20 cellular contexts compared by ENCODE assay signal in genomic region chr22:39643311-39644083, GRCh38.
"Had no signal": no experiment of that assay in that cellular context is flagged by ENCODE, and none has a peak within 500 bp of the region (broad histone marks: within the 10 kb centered on the region; RNA-seq: fewer than 3 reads in every experiment).

No MANE protein-coding gene starts in this region.

- H3K4me3 Mint-ChIP-seq: activated CD4-positive, alpha-beta T cell treated with anti-CD3 and anti-CD28 coated beads, Interleukin-2, amount 10 ng/mL, durations not matched to agents 7 days and 5 days; activated naive CD8-positive, alpha-beta T cell treated with anti-CD3 and anti-CD28 coated beads, Interleukin-2, amount 10 ng/mL, durations not matched to agents 7 days and 5 days; activated T-helper 1 cell treated with anti-CD3 and anti-CD28 coated beads, Interleukin-12 subunit alpha, Interleukin-12 subunit beta, Interleukin-2, Interleukin-4 antibody, amounts not matched to agents 30 ng/mL and 10 ng/mL and 1 ng/mL, durations not matched to agents 14 hours and 24 hours and 36 hours; immature natural killer cell; mesothelial cell of epicardium; T-helper 2 cell treated with Interferon-gamma antibody and Interleukin-4, amounts not matched to agents 5 μg/mL and 100 μg/mL, for 36 hours had no signal

- H3K36me3 ChIP-seq: ascending aorta, esophagus squamous epithelium, heart left ventricle, right lobe of liver, stomach, thoracic aorta had no signal

- H3K4me3 ChIP-seq: ascending aorta, coronary artery, esophagus squamous epithelium, heart left ventricle, lung, right lobe of liver, stomach, thoracic aorta had no signal

- H3K27ac Mint-ChIP-seq: activated CD4-positive, alpha-beta T cell treated with anti-CD3 and anti-CD28 coated beads, Interleukin-2, amount 10 ng/mL, durations not matched to agents 7 days and 5 days; activated naive CD8-positive, alpha-beta T cell treated with anti-CD3 and anti-CD28 coated beads, Interleukin-2, amount 10 ng/mL, durations not matched to agents 7 days and 5 days; activated T-helper 1 cell treated with anti-CD3 and anti-CD28 coated beads, Interleukin-12 subunit alpha, Interleukin-12 subunit beta, Interleukin-2, Interleukin-4 antibody, amounts not matched to agents 30 ng/mL and 10 ng/mL and 1 ng/mL, durations not matched to agents 14 hours and 24 hours and 36 hours; immature natural killer cell; mesothelial cell of epicardium; T-helper 2 cell treated with Interferon-gamma antibody and Interleukin-4, amounts not matched to agents 5 μg/mL and 100 μg/mL, for 36 hours had no signal

- H3K4me1 Mint-ChIP-seq: activated CD4-positive, alpha-beta T cell treated with anti-CD3 and anti-CD28 coated beads, Interleukin-2, amount 10 ng/mL, durations not matched to agents 7 days and 5 days; activated naive CD8-positive, alpha-beta T cell treated with anti-CD3 and anti-CD28 coated beads, Interleukin-2, amount 10 ng/mL, durations not matched to agents 7 days and 5 days; immature natural killer cell; mesothelial cell of epicardium had no signal

- H3K9me3 Mint-ChIP-seq: activated CD4-positive, alpha-beta T cell treated with anti-CD3 and anti-CD28 coated beads, Interleukin-2, amount 10 ng/mL, durations not matched to agents 7 days and 5 days; activated T-helper 1 cell treated with anti-CD3 and anti-CD28 coated beads, Interleukin-12 subunit alpha, Interleukin-12 subunit beta, Interleukin-2, Interleukin-4 antibody, amounts not matched to agents 30 ng/mL and 10 ng/mL and 1 ng/mL, durations not matched to agents 14 hours and 24 hours and 36 hours; immature natural killer cell; T-helper 2 cell treated with Interferon-gamma antibody and Interleukin-4, amounts not matched to agents 5 μg/mL and 100 μg/mL, for 36 hours had no signal

- DNase-seq: activated CD4-positive, alpha-beta T cell treated with anti-CD3 and anti-CD28 coated beads, Interleukin-2, amount 10 ng/mL, durations not matched to agents 7 days and 5 days; activated CD8-positive, alpha-beta memory T cell treated with anti-CD3 and anti-CD28 coated beads for 24 hours; activated naive CD4-positive, alpha-beta T cell; activated naive CD8-positive, alpha-beta T cell treated with anti-CD3 and anti-CD28 coated beads, Interleukin-2, amount 10 ng/mL, durations not matched to agents 7 days and 5 days; effector CD4-positive, alpha-beta T cell; esophagus squamous epithelium; foreskin melanocyte; heart left ventricle; immature natural killer cell; left colon; right lobe of liver; stimulated activated CD4-positive, alpha-beta T cell treated with anti-CD3 and anti-CD28 coated beads, Interleukin-1b, Interleukin-23, amount 100 ng/mL, for 48 hours; stomach had no signal

- H3K27me3 ChIP-seq: ascending aorta, right lobe of liver had no signal

- ATAC-seq: heart left ventricle, left colon, right lobe of liver had no signal

- H3K4me1 ChIP-seq: ascending aorta, esophagus squamous epithelium, heart left ventricle, right lobe of liver, stomach had no signal

- H3K36me3 Mint-ChIP-seq: activated naive CD8-positive, alpha-beta T cell treated with anti-CD3 and anti-CD28 coated beads, Interleukin-2, amount 10 ng/mL, durations not matched to agents 7 days and 5 days; immature natural killer cell; mesothelial cell of epicardium had no signal

- H3K27ac ChIP-seq: ascending aorta, coronary artery, esophagus squamous epithelium, heart left ventricle, right lobe of liver, stomach, thoracic aorta had no signal

- H3K9me3 ChIP-seq: ascending aorta, esophagus squamous epithelium, right lobe of liver, thoracic aorta had no signal
